Comparison of ENCODE assay signal across 8 cellular contexts in the genomic region with DNA sequence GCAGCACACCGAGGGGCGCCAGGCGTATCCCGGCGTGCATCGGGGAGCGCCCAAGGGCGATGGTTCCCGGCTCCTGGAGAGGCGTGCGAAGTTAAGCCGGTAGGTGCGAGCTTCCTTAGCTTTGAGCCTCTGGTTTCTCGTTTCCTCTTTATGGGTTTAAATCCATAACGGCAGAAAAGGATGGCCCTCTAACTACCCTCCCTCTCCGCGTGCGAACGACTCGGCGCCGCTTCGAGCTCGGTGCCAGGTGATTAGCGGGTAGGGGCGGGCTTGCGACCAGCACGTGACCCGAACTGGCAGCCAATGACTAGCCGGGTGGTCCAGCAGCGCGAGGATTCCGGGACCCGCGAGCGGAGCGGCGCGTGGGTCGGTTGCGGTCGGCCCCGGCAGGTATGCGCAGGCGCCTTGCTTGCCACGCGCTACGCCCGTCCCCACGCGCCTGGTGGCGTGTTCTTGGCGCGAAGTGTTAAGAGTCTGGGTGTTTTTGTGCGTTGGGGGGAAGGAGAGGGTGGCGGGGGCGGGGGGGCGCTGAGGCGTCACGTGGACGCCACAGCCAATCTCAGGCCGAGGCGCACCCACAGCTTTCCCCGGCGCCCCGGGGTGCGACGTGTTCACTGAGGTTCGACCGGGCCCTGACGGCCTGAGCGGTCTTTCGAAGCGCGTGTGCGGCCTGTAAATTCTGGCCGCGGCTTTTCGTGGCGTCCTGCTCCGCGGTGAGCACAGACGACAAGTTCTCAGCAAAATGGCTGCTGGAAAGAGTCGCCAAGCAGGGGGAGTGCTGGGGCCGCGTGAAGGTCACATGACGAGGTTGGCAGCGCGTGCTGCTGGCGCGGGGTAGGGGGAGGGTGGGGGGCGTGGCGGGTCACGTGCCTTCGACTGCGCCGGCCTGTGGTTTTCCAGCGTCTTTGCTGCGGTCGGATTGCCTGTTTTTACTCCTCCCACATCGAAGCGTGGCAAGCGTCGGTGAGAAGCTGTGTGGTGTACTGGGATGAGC. TPM values are rescaled to one million over a fixed set of nuclear protein-coding genes. Genes with fewer than 3 reads are reported as not detected.
A peak's percentile ranks its signal among the peaks of the same experiment; 100 is the strongest.
DNase-seq lines count a peak whose midpoint lies in the region.

No MANE protein-coding gene starts in this region.

- H3K4me1 ChIP-seq in mononuclear cell (ENCODE audit: insufficient read depth, low read length) = peaks cover 13% of the 10 kb centered on the region

- no peaks in the 10 kb centered on the region for H3K9me3 ChIP-seq in mononuclear cell (ENCODE audit: low read depth, low read length)

- H3K4me3 ChIP-seq in mononuclear cell (ENCODE audit: low read length) = peak overlapping the region; percentile 38

- H3K27ac ChIP-seq in epithelial cell of prostate = peak overlapping the region; percentile 14

- H3K27me3 ChIP-seq in mononuclear cell (ENCODE audit: insufficient read depth, low read length) = no peaks in the 10 kb centered on the region

- peak; percentile 83 for DNase-seq in DMS114 treated with DMSO at 0.1 percent for 48 hours (lab: John Stamatoyannopoulos, UW; ENCODE audit: unreplicated experiment)
- peak; percentile 79 for DNase-seq in HT1080 (ENCODE audit: low read depth)
- peak; percentile 96 for DNase-seq in OCI-M1 (lab: John Stamatoyannopoulos, UW)
- DNase-seq in activated T-cell treated with anti-CD3 and anti-CD28 coated beads, Interleukin-2, amount 50 U/mL, for 1 hour = peak; percentile 76
- DNase-seq in epithelial cell of prostate (ENCODE audit: low read depth, low spot score) = no peak
- DNase-seq in stimulated activated CD8-positive, alpha-beta memory T cell treated with anti-CD3 and anti-CD28 coated beads, Interleukin-15, amount 100 ng/mL, for 24 hours (ENCODE audit: low read depth) = peak; percentile 47
- DNase-seq in RKO (ENCODE audit: low spot score) = no peak

RNA-seq across cellular contexts. Expression of a gene that starts 38.7 kb away (rescaled TPM):
- total RNA-seq in HT1080 (2014; rRNA removed; shearing (Covaris generic)) = 17.0 and 18.5 TPM in 2 replicates
- 3.3 and 4.5 TPM in 2 replicates for polyA plus RNA-seq in HT1080 (2015; cell fraction: cytosol; rRNA removed)
- 15.4 and 15.5 TPM in 2 replicates for polyA plus RNA-seq in HT1080 (2015; cell fraction: nucleus; rRNA removed)
- 61.8 TPM for total RNA-seq in mononuclear cell

Comparison
In these comparisons a context has a peak if more than half of its experiments do, and no peak if none do; other contexts are left out.
1. DNase-seq: peak in DMS114 treated with DMSO at 0.1 percent for 48 hours (single experiment), HT1080 (single experiment), OCI-M1 (single experiment), activated T-cell treated with anti-CD3 and anti-CD28 coated beads, Interleukin-2, amount 50 U/mL, for 1 hour (single experiment) and stimulated activated CD8-positive, alpha-beta memory T cell treated with anti-CD3 and anti-CD28 coated beads, Interleukin-15, amount 100 ng/mL, for 24 hours (single experiment); none in epithelial cell of prostate (single experiment) and RKO (single experiment).